In genomic region chr3:126128504-126129407, GRCh38 we compare ENCODE assay signal across 23 cellular contexts. TPM values are rescaled to one million over a fixed set of nuclear protein-coding genes. Genes with fewer than 3 reads are reported as not detected.
DNase-seq lines count a peak whose midpoint lies in the region; ATAC-seq and TF ChIP-seq lines count a peak whose summit lies in the region.
"Had no signal": no experiment of that assay in that cellular context is flagged by ENCODE, and none has a peak within 500 bp of the region (broad histone marks: within the 10 kb centered on the region; RNA-seq: fewer than 3 reads in every experiment).

No MANE protein-coding gene starts in this region.

- no peak overlapping the region for H3K27ac Mint-ChIP-seq in activated CD8-positive, alpha-beta memory T cell treated with anti-CD3 and anti-CD28 coated beads, Interleukin-2, amount 10 ng/mL, durations not matched to agents 7 days and 5 days
- no peak overlapping the region for H3K27ac Mint-ChIP-seq in nephron progenitor cell
- H3K27ac Mint-ChIP-seq: activated naive CD4-positive, alpha-beta T cell treated with anti-CD3 and anti-CD28 coated beads for 36 hours; T-helper 17 cell; WTC11 had no signal

- H3K4me3 ChIP-seq in esophagus muscularis mucosa: no peak overlapping the region
- no peak overlapping the region for H3K4me3 ChIP-seq in upper lobe of left lung
- H3K4me3 ChIP-seq: A549, K562 had no signal

- H3K9me3 ChIP-seq in esophagus muscularis mucosa: no peaks in the 10 kb centered on the region
- no peaks in the 10 kb centered on the region for H3K9me3 ChIP-seq in upper lobe of left lung
- H3K9me3 ChIP-seq: A549 had no signal

- H3K27ac ChIP-seq in esophagus muscularis mucosa (replicated peaks in 1 of 4): no peak overlapping the region
- no peak overlapping the region for H3K27ac ChIP-seq in upper lobe of left lung
- H3K27ac ChIP-seq: A549, epithelial cell of prostate, parathyroid adenoma had no signal

- ATAC-seq in activated CD8-positive, alpha-beta memory T cell treated with anti-CD3 and anti-CD28 coated beads, Interleukin-2, amount 10 ng/mL, durations not matched to agents 7 days and 5 days: no peak
- no peak for ATAC-seq in upper lobe of left lung (ENCODE audit: low FRiP score in 2 of 2)
- ATAC-seq: A549, K562, T-helper 17 cell, WTC11 had no signal

- TF ChIP-seq CTCF in esophagus muscularis mucosa (IDR thresholded peaks at IDR 0.05) (no peak), nephron progenitor cell (IDR thresholded peaks at IDR 0.05) (no peak), upper lobe of left lung (IDR thresholded peaks at IDR 0.05) (no peak)

- intact Hi-C loops in esophagus muscularis mucosa (cut with DNase I): no loop called here

- no peaks in the 10 kb centered on the region for H3K9me3 Mint-ChIP-seq in activated CD8-positive, alpha-beta memory T cell treated with anti-CD3 and anti-CD28 coated beads, Interleukin-2, amount 10 ng/mL, durations not matched to agents 7 days and 5 days (ENCODE audit: low read depth)
- no peaks in the 10 kb centered on the region for H3K9me3 Mint-ChIP-seq in nephron progenitor cell
- H3K9me3 Mint-ChIP-seq: activated naive CD4-positive, alpha-beta T cell treated with anti-CD3 and anti-CD28 coated beads for 36 hours; WTC11 had no signal

- H3K27me3 Mint-ChIP-seq in activated CD8-positive, alpha-beta memory T cell treated with anti-CD3 and anti-CD28 coated beads, Interleukin-2, amount 10 ng/mL, durations not matched to agents 7 days and 5 days: no peaks in the 10 kb centered on the region
- peaks cover 12% of the 10 kb centered on the region for H3K27me3 Mint-ChIP-seq in nephron progenitor cell (ENCODE audit: low read depth, poor library complexity)

- H3K4me1 ChIP-seq in esophagus muscularis mucosa (peaks cover 0 to 3% (median 0%) of the 10 kb centered on the region in 4 donors), upper lobe of left lung (peaks cover 0 to 14% (median 7%) of the 10 kb centered on the region in 4 donors)
- H3K4me1 ChIP-seq: A549, parathyroid adenoma had no signal

- CTCF ChIA-PET in activated CD8-positive, alpha-beta memory T cell treated with anti-CD3 and anti-CD28 coated beads, Interleukin-2, amount 10 ng/mL, durations not matched to agents 7 days and 5 days (lab: Charles Lee): no interaction called here

- H3K4me1 Mint-ChIP-seq in activated CD8-positive, alpha-beta memory T cell treated with anti-CD3 and anti-CD28 coated beads, Interleukin-2, amount 10 ng/mL, durations not matched to agents 7 days and 5 days: no peaks in the 10 kb centered on the region
- H3K4me1 Mint-ChIP-seq in nephron progenitor cell: peaks cover 32% of the 10 kb centered on the region

- TF ChIP-seq POLR2A in esophagus muscularis mucosa (IDR thresholded peaks at IDR 0.05; ENCODE audit: low read depth) (no peak), upper lobe of left lung (IDR thresholded peaks at IDR 0.05) (no peak)

- H3K4me3 Mint-ChIP-seq in activated CD8-positive, alpha-beta memory T cell treated with anti-CD3 and anti-CD28 coated beads, Interleukin-2, amount 10 ng/mL, durations not matched to agents 7 days and 5 days: no peak overlapping the region
- H3K4me3 Mint-ChIP-seq in nephron progenitor cell: no peak overlapping the region
- H3K4me3 Mint-ChIP-seq: activated naive CD4-positive, alpha-beta T cell treated with anti-CD3 and anti-CD28 coated beads for 36 hours; T-helper 17 cell; WTC11 had no signal

- H3K27me3 ChIP-seq in esophagus muscularis mucosa: no peaks in the 10 kb centered on the region
- no peaks in the 10 kb centered on the region for H3K27me3 ChIP-seq in upper lobe of left lung

- peaks cover 0 to 12% (median 0%) of the 10 kb centered on the region in 4 donors for H3K36me3 ChIP-seq in esophagus muscularis mucosa
- H3K36me3 ChIP-seq in upper lobe of left lung: no peaks in the 10 kb centered on the region

- 83% methylated on average over 8 of the region's 13 CpGs for WGBS in esophagus muscularis mucosa
- 85 to 100% methylated on average over 1 to 11 of the region's 13 CpGs for WGBS in upper lobe of left lung, 2 donors

- TF ChIP-seq EP300 in esophagus muscularis mucosa (IDR thresholded peaks at IDR 0.05): no peak
- no peak for TF ChIP-seq EP300 in upper lobe of left lung (IDR thresholded peaks at IDR 0.05)

- no peaks in the 10 kb centered on the region for H3K36me3 Mint-ChIP-seq in activated CD8-positive, alpha-beta memory T cell treated with anti-CD3 and anti-CD28 coated beads, Interleukin-2, amount 10 ng/mL, durations not matched to agents 7 days and 5 days
- H3K36me3 Mint-ChIP-seq in nephron progenitor cell (ENCODE audit: low read depth): no peaks in the 10 kb centered on the region
- H3K36me3 Mint-ChIP-seq: WTC11 had no signal

- peak; percentile 42 for DNase-seq in activated CD8-positive, alpha-beta memory T cell treated with anti-CD3 and anti-CD28 coated beads for 24 hours
- DNase-seq in activated CD8-positive, alpha-beta memory T cell treated with anti-CD3 and anti-CD28 coated beads, Interleukin-2, amount 10 ng/mL, durations not matched to agents 7 days and 5 days: no peak
- DNase-seq in esophagus muscularis mucosa (ENCODE audit: extremely low spot score): peak; percentile 39
- peak; percentile 1 for DNase-seq in nephron progenitor cell
- peak; percentile 15 to 61 for DNase-seq in upper lobe of left lung
- no peak for DNase-seq in D341Med (ENCODE audit: low spot score)
- DNase-seq in NCI-H1105 (lab: John Stamatoyannopoulos, UW): no peak
- DNase-seq in anterior cingulate cortex (lab: John Stamatoyannopoulos, UW): no peak
- DNase-seq: activated naive CD4-positive, alpha-beta T cell treated with anti-CD3 and anti-CD28 coated beads for 36 hours; C1 segment of cervical spinal cord; DMS 273 treated with DMSO at 0.1 percent for 48 hours; GF-D8; MV-4-11; NCI-H2029 treated with DMSO at 0.1 percent for 48 hours; NCI-H524 treated with DMSO at 0.1 percent for 48 hours; SIG-M5; small intestine had no signal

RNA-seq across cellular contexts. Expression of gene SLC41A3, which starts 44.8 kb away (rescaled TPM):
- 10 to 100 TPM; 22.5 to 23.8 TPM for total RNA-seq in activated CD8-positive, alpha-beta memory T cell treated with anti-CD3 and anti-CD28 coated beads, Interleukin-2, amount 10 ng/mL, durations not matched to agents 7 days and 5 days
- total RNA-seq in esophagus muscularis mucosa: 10 to 100 TPM; 31.6 to 68.1 (median 38.9) TPM
- total RNA-seq in upper lobe of left lung: 10 to 100 TPM; 17.1 to 40.1 (median 32.3) TPM

RNA-seq across cellular contexts. Expression of gene ALDH1L1, which starts 51.6 kb away (rescaled TPM):
- total RNA-seq in activated CD8-positive, alpha-beta memory T cell treated with anti-CD3 and anti-CD28 coated beads, Interleukin-2, amount 10 ng/mL, durations not matched to agents 7 days and 5 days: not detected
- 10 to 100 TPM; 19.2 to 39.9 (median 25.9) TPM for total RNA-seq in esophagus muscularis mucosa
- 10 to 100 TPM in 1 of 6 donors, 1 to 10 TPM in 5; 2.4 to 11.5 (median 4.7) TPM for total RNA-seq in upper lobe of left lung
- total RNA-seq: activated naive CD4-positive, alpha-beta T cell treated with anti-CD3 and anti-CD28 coated beads for 36 hours; T-helper 17 cell had no signal

Comparison
In these comparisons a context has a peak if more than half of its experiments do, and no peak if none do; other contexts are left out.
1. DNase-seq: peak in activated CD8-positive, alpha-beta memory T cell treated with anti-CD3 and anti-CD28 coated beads for 24 hours (single experiment), esophagus muscularis mucosa (single experiment), nephron progenitor cell (single experiment) and upper lobe of left lung (2 of 2); none in activated CD8-positive, alpha-beta memory T cell treated with anti-CD3 and anti-CD28 coated beads, Interleukin-2, amount 10 ng/mL, durations not matched to agents 7 days and 5 days (single experiment), D341Med (single experiment), NCI-H1105 (single experiment) and anterior cingulate cortex (0 of 58).